Comparison of ENCODE assay signal across 27 cellular contexts in the genomic region with DNA sequence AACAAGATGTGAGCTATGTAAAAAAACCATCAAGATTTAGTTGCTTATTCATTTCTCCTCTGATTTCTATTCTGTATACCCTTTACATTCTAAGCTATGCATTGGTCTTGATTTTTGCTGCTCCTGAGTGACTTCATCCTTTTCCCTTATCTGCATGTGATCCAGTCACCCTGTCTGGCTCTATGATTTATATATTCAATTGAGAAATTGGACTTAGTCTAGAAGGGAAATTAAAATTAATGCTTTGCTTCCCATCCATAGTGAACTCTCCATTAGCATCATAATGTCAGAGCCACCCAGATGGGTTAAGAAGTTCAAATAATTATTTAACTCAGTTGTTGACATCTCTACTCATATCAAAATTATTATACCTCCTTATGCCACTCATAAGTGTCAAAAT.
"Had no signal": no experiment of that assay in that cellular context is flagged by ENCODE, and none has a peak within 500 bp of the region (broad histone marks: within the 10 kb centered on the region; RNA-seq: fewer than 3 reads in every experiment).

No MANE protein-coding gene starts in this region.

- ATAC-seq: activated CD4-positive, alpha-beta T cell treated with anti-CD3 and anti-CD28 coated beads for 36 hours; activated CD8-positive, alpha-beta memory T cell treated with anti-CD3 and anti-CD28 coated beads, Interleukin-2, amount 10 ng/mL, durations not matched to agents 7 days and 5 days; activated CD8-positive, alpha-beta T cell treated with anti-CD3 and anti-CD28 coated beads, Interleukin-2, amount 10 ng/mL, durations not matched to agents 7 days and 5 days; esophagus mucosa had no signal

- H3K27me3 Mint-ChIP-seq: activated CD4-positive, alpha-beta memory T cell treated with anti-CD3 and anti-CD28 coated beads for 36 hours; activated CD4-positive, alpha-beta T cell treated with anti-CD3 and anti-CD28 coated beads for 36 hours; activated CD4-positive, alpha-beta T cell treated with anti-CD3 and anti-CD28 coated beads, Interleukin-2, amount 10 ng/mL, durations not matched to agents 24 days and 14 days; activated CD8-positive, alpha-beta memory T cell treated with anti-CD3 and anti-CD28 coated beads, Interleukin-2, amount 10 ng/mL, durations not matched to agents 7 days and 5 days; activated naive CD4-positive, alpha-beta T cell treated with anti-CD3 and anti-CD28 coated beads, Interleukin-2, amount 50 U/mL, for 24 hours; activated naive CD8-positive, alpha-beta T cell treated with anti-CD3 and anti-CD28 coated beads, Interleukin-2, amount 10 ng/mL, durations not matched to agents 7 days and 5 days; dendritic cell treated with granulocyte-macrophage colony-stimulating factor and Interleukin-4, amounts not matched to agents 40 ng/mL and 50 ng/mL, for 4 days had no signal

- H3K27ac Mint-ChIP-seq: activated CD4-positive, alpha-beta memory T cell treated with anti-CD3 and anti-CD28 coated beads for 36 hours; activated CD4-positive, alpha-beta T cell treated with anti-CD3 and anti-CD28 coated beads for 36 hours; activated CD4-positive, alpha-beta T cell treated with anti-CD3 and anti-CD28 coated beads, Interleukin-2, amount 10 ng/mL, durations not matched to agents 24 days and 14 days; activated CD8-positive, alpha-beta memory T cell treated with anti-CD3 and anti-CD28 coated beads, Interleukin-2, amount 10 ng/mL, durations not matched to agents 7 days and 5 days; activated CD8-positive, alpha-beta T cell treated with anti-CD3 and anti-CD28 coated beads, Interleukin-2, amount 10 ng/mL, durations not matched to agents 7 days and 5 days; activated naive CD4-positive, alpha-beta T cell treated with anti-CD3 and anti-CD28 coated beads for 36 hours; activated naive CD4-positive, alpha-beta T cell treated with anti-CD3 and anti-CD28 coated beads, Interleukin-2, amount 50 U/mL, for 24 hours; activated naive CD8-positive, alpha-beta T cell treated with anti-CD3 and anti-CD28 coated beads, Interleukin-2, amount 10 ng/mL, durations not matched to agents 7 days and 5 days; activated T-helper 2 cell treated with anti-CD3 and anti-CD28 coated beads, Interferon-gamma antibody, Interleukin-2, Interleukin-4, amounts not matched to agents 10 μg/mL and 5 μg/mL and 100 μg/mL, durations not matched to agents 14 hours and 24 hours and 36 hours; brain; dendritic cell treated with granulocyte-macrophage colony-stimulating factor and Interleukin-4, amounts not matched to agents 40 ng/mL and 50 ng/mL, for 4 days; endodermal cell had no signal

- H3K4me3 Mint-ChIP-seq: activated CD4-positive, alpha-beta memory T cell treated with anti-CD3 and anti-CD28 coated beads for 36 hours; activated CD4-positive, alpha-beta T cell treated with anti-CD3 and anti-CD28 coated beads for 36 hours; activated CD4-positive, alpha-beta T cell treated with anti-CD3 and anti-CD28 coated beads, Interleukin-2, amount 10 ng/mL, durations not matched to agents 24 days and 14 days; activated CD8-positive, alpha-beta memory T cell treated with anti-CD3 and anti-CD28 coated beads, Interleukin-2, amount 10 ng/mL, durations not matched to agents 7 days and 5 days; activated CD8-positive, alpha-beta T cell treated with anti-CD3 and anti-CD28 coated beads, Interleukin-2, amount 10 ng/mL, durations not matched to agents 7 days and 5 days; activated naive CD4-positive, alpha-beta T cell treated with anti-CD3 and anti-CD28 coated beads for 36 hours; activated naive CD4-positive, alpha-beta T cell treated with anti-CD3 and anti-CD28 coated beads, Interleukin-2, amount 50 U/mL, for 24 hours; activated naive CD8-positive, alpha-beta T cell treated with anti-CD3 and anti-CD28 coated beads, Interleukin-2, amount 10 ng/mL, durations not matched to agents 7 days and 5 days; dendritic cell treated with granulocyte-macrophage colony-stimulating factor and Interleukin-4, amounts not matched to agents 40 ng/mL and 50 ng/mL, for 4 days; endodermal cell had no signal

- DNase-seq: activated CD4-positive, alpha-beta memory T cell treated with anti-CD3 and anti-CD28 coated beads for 36 hours; activated CD4-positive, alpha-beta T cell treated with anti-CD3 and anti-CD28 coated beads for 36 hours; activated CD4-positive, alpha-beta T cell treated with anti-CD3 and anti-CD28 coated beads, Interleukin-2, amount 10 ng/mL, durations not matched to agents 24 days and 14 days; activated CD4-positive, CD25-positive, alpha-beta regulatory T cell; activated CD4-positive, CD25-positive, alpha-beta regulatory T cell treated with anti-CD3 and anti-CD28 coated beads, Interleukin-2, amount 50 U/mL, for 72 hours; activated CD8-positive, alpha-beta memory T cell treated with anti-CD3 and anti-CD28 coated beads, Interleukin-2, amount 10 ng/mL, durations not matched to agents 7 days and 5 days; activated CD8-positive, alpha-beta memory T cell treated with anti-CD3 and anti-CD28 coated beads, Interleukin-2, amount 50 U/mL, for 4 hours; activated CD8-positive, alpha-beta T cell treated with anti-CD3 and anti-CD28 coated beads, Interleukin-2, amount 10 ng/mL, durations not matched to agents 7 days and 5 days; activated effector memory CD4-positive, alpha-beta T cell treated with anti-CD3 and anti-CD28 coated beads, Interleukin-2, amount 50 U/mL, for 16 hours; activated naive CD4-positive, alpha-beta T cell treated with anti-CD3 and anti-CD28 coated beads for 36 hours; activated naive CD8-positive, alpha-beta T cell treated with anti-CD3 and anti-CD28 coated beads, Interleukin-2, amount 10 ng/mL, durations not matched to agents 7 days and 5 days; activated T-cell treated with anti-CD3 and anti-CD28 coated beads, Interleukin-2, amount 50 U/mL, for 1 hour; amygdala; aorta; central memory CD4-positive, alpha-beta T cell; dorsolateral prefrontal cortex; effector memory CD4-positive, alpha-beta T cell; endodermal cell; foreskin fibroblast; head of caudate nucleus; hippocampal formation; T-helper 2 cell had no signal

- H3K9me3 Mint-ChIP-seq: activated CD4-positive, alpha-beta memory T cell treated with anti-CD3 and anti-CD28 coated beads for 36 hours; activated naive CD4-positive, alpha-beta T cell treated with anti-CD3 and anti-CD28 coated beads for 36 hours; activated naive CD4-positive, alpha-beta T cell treated with anti-CD3 and anti-CD28 coated beads, Interleukin-2, amount 50 U/mL, for 24 hours; activated naive CD8-positive, alpha-beta T cell treated with anti-CD3 and anti-CD28 coated beads, Interleukin-2, amount 10 ng/mL, durations not matched to agents 7 days and 5 days; dendritic cell treated with granulocyte-macrophage colony-stimulating factor and Interleukin-4, amounts not matched to agents 40 ng/mL and 50 ng/mL, for 4 days had no signal
